10 cellular contexts compared by ENCODE assay signal in genomic region chr10:4241724-4242345, GRCh38.
A peak's percentile ranks its signal among the peaks of the same experiment; 100 is the strongest.
DNase-seq lines count a peak whose midpoint lies in the region; ATAC-seq and TF ChIP-seq lines count a peak whose summit lies in the region.
"Had no signal": no experiment of that assay in that cellular context is flagged by ENCODE, and none has a peak within 500 bp of the region (broad histone marks: within the 10 kb centered on the region; RNA-seq: fewer than 3 reads in every experiment).

No MANE protein-coding gene starts in this region.

- H3K4me3 ChIP-seq in GM23338 (no peak overlapping the region), skeletal muscle cell (ENCODE audit: low read depth, low read length) (peak overlapping the region; percentile 35)

- H4K20me1 ChIP-seq in GM23338 (replicated peaks; ENCODE audit: insufficient read depth), result no peaks in the 10 kb centered on the region

- no peaks in the 10 kb centered on the region for H3K27me3 ChIP-seq in GM23338 (ENCODE audit: insufficient read depth)

- no peaks in the 10 kb centered on the region for H3F3A ChIP-seq in GM23338 (replicated peaks; ENCODE audit: low read depth)

- H3K9me3 Mint-ChIP-seq in GM23338 (peaks cover 8% of the 10 kb centered on the region; the same call in 2 of the 3 replicates), brain (peaks cover 7 to 18% (median 8%) of the 10 kb centered on the region in 5 experiments)

- H3K4me2 ChIP-seq in GM23338, result peak overlapping the region; percentile 23; the same call in 1 of the 2 replicates

- no peaks in the 10 kb centered on the region for H3K36me3 Mint-ChIP-seq in GM23338 (ENCODE audit: low read depth)
- H3K36me3 Mint-ChIP-seq in brain, result no peaks in the 10 kb centered on the region

- H3K27ac Mint-ChIP-seq in GM23338, result peak overlapping the region; percentile 80
- peak overlapping the region; percentile 1 to 96 (median 81) for H3K27ac Mint-ChIP-seq in brain
- H3K27ac Mint-ChIP-seq: activated T-helper 2 cell treated with anti-CD3 and anti-CD28 coated beads, Interferon-gamma antibody, Interleukin-2, Interleukin-4, amounts not matched to agents 10 μg/mL and 5 μg/mL and 100 μg/mL, durations not matched to agents 14 hours and 24 hours and 36 hours had no signal

- H3K4me1 ChIP-seq in GM23338 (ENCODE audit: insufficient read depth), result peaks cover 20% of the 10 kb centered on the region

- H3K27me3 Mint-ChIP-seq in GM23338 (ENCODE audit: insufficient read depth, low read depth, poor library complexity) (no peaks in the 10 kb centered on the region), brain (peaks cover 3% of the 10 kb centered on the region)

- no peak overlapping the region for H2AFZ ChIP-seq in GM23338

- H3K36me3 ChIP-seq in GM23338 (ENCODE audit: insufficient read depth), result no peaks in the 10 kb centered on the region

- TF ChIP-seq CTCF in GM23338 (conservative IDR thresholded peaks at IDR 0.05; ENCODE audit: low read depth in 2 of 2), result no peak
- TF ChIP-seq CTCF in brain (conservative IDR thresholded peaks at IDR 0.05), result no peak

- H3K4me3 Mint-ChIP-seq in GM23338 (no peak overlapping the region), brain (peak overlapping the region in 4 of 5 experiments; percentile 17 to 69 (median 48))

- ATAC-seq in GM23338, result peak; percentile 77

- no peaks in the 10 kb centered on the region for H3K79me2 ChIP-seq in GM23338 (replicated peaks; ENCODE audit: insufficient read depth)

- peak overlapping the region; percentile 33; the same call in 1 of the 2 replicates for H3K27ac ChIP-seq in GM23338 (ENCODE audit: low read depth)

- no peaks in the 10 kb centered on the region for H3K9me2 ChIP-seq in GM23338 (ENCODE audit: insufficient read depth)

- DNase-seq in GM23338 (ENCODE audit: low spot score) (peak; percentile 41), iPS DF 19.7 (ENCODE audit: low read depth, low spot score) (peak; percentile 20), skeletal muscle cell (ENCODE audit: low read depth) (peak; percentile 100), KG1 (lab: John Stamatoyannopoulos, UW) (no peak), NCI-H1930 (lab: John Stamatoyannopoulos, UW) (no peak), NCI-H1105 (lab: John Stamatoyannopoulos, UW) (no peak), NCI-H526 treated with DMSO at 0.1 percent for 48 hours (lab: John Stamatoyannopoulos, UW) (no peak)
- DNase-seq: NCI-H1105 treated with DMSO at 0.1 percent for 48 hours had no signal

- peaks cover 26% of the 10 kb centered on the region for H3K4me1 Mint-ChIP-seq in GM23338
- peaks cover 43% of the 10 kb centered on the region for H3K4me1 Mint-ChIP-seq in brain

TF ChIP-seq in GM23338, 12 proteins besides CTCF, POLR2A, EP300 and RAD21 (continues in another document):
- no peak for TF ChIP-seq REST (IDR thresholded peaks at IDR 0.05; ENCODE audit: unreplicated experiment)
- no peak for TF ChIP-seq EZH2phosphoT487 (IDR thresholded peaks at IDR 0.05; ENCODE audit: unreplicated experiment)
- TF ChIP-seq POLR2AphosphoS5 (IDR thresholded peaks at IDR 0.05; ENCODE audit: low read depth), result no peak
- no peak for TF ChIP-seq JUNB (IDR thresholded peaks at IDR 0.05; ENCODE audit: unreplicated experiment)
- no peak for TF ChIP-seq CREB1 (CRISPR knock-in tag; IDR thresholded peaks at IDR 0.05; ENCODE audit: low read depth)
- TF ChIP-seq STAT1 (IDR thresholded peaks at IDR 0.05; ENCODE audit: unreplicated experiment), result no peak
- no peak for TF ChIP-seq EZH2 (IDR thresholded peaks at IDR 0.05; ENCODE audit: low read depth, unreplicated experiment)
- no peak for TF ChIP-seq ZNF114 (CRISPR knock-in tag; IDR thresholded peaks at IDR 0.05)
- TF ChIP-seq ETS1 (IDR thresholded peaks at IDR 0.05), result no peak
- no peak for TF ChIP-seq NANOG (IDR thresholded peaks at IDR 0.05; ENCODE audit: borderline replicate concordance)

Comparison
In these comparisons a context has a peak if more than half of its experiments do, and no peak if none do; other contexts are left out.
1. DNase-seq: peak in GM23338 (single experiment), iPS DF 19.7 (single experiment) and skeletal muscle cell (single experiment); none in KG1 (single experiment), NCI-H1930 (0 of 2), NCI-H1105 (single experiment) and NCI-H526 treated with DMSO at 0.1 percent for 48 hours (single experiment).